ENCODE assay signal across 12 cellular contexts in genomic region chr13:33316890-33317289, GRCh38. TPM values are rescaled to one million over a fixed set of nuclear protein-coding genes. Genes with fewer than 3 reads are reported as not detected.
DNase-seq lines count a peak whose midpoint lies in the region; ATAC-seq lines count a peak whose summit lies in the region.
"Had no signal": no experiment of that assay in that cellular context is flagged by ENCODE, and none has a peak within 500 bp of the region (broad histone marks: within the 10 kb centered on the region; RNA-seq: fewer than 3 reads in every experiment).

No MANE protein-coding gene starts in this region.

- DNase-seq in ELF-1 (ENCODE audit: low read depth, low spot score): peak; percentile 10
- DNase-seq in M059J (ENCODE audit: low read depth): peak; percentile 34
- DNase-seq in kidney tubule cell (ENCODE audit: low spot score): peak; percentile 19
- no peak for DNase-seq in KG1 (lab: John Stamatoyannopoulos, UW)
- DNase-seq: Calu3; CD8-positive, alpha-beta T cell; DMS53; DND-41; H9 had no signal

- ATAC-seq in GM18870 (IDR thresholded peaks at IDR 0.05; ENCODE audit: unreplicated experiment): no peak
- no peak for ATAC-seq in HG02610 (IDR thresholded peaks at IDR 0.05; ENCODE audit: unreplicated experiment)
- ATAC-seq: CD8-positive, alpha-beta T cell; GM12878 had no signal

RNA-seq across cellular contexts. Expression of gene STARD13, which starts 31.3 kb away (rescaled TPM):
- 6.6 and 9.4 TPM in 2 replicates for total RNA-seq in M059J (2014; rRNA removed; shearing (Covaris generic))
- total RNA-seq: CD8-positive, alpha-beta T cell had no signal
